1 cellular context compared by ENCODE assay signal in genomic region chr3:100060685-100061484, GRCh38.
TF ChIP-seq lines count a peak whose summit lies in the region.

No MANE protein-coding gene starts in this region.

TF ChIP-seq in K562, 482 proteins besides CTCF, POLR2A, EP300 and RAD21 (continued from another document):
- 0 out of 4 replicates have a peak, but pooled peaks of 1 of the 2 experiments have one; percentile 11 for TF ChIP-seq ZNF318 (IDR thresholded peaks at IDR 0.05; ENCODE audit: borderline replicate concordance in 1 of 2, low read depth in 1 of 2)
- peak; percentile 7; the same call in 1 of the 2 replicates for TF ChIP-seq NFE2 (IDR thresholded peaks at IDR 0.05; ENCODE audit: low read depth)
- no peak for TF ChIP-seq SETDB1 (IDR thresholded peaks at IDR 0.05; ENCODE audit: low read length)
- TF ChIP-seq POLR2AphosphoS5 (IDR thresholded peaks at IDR 0.05; ENCODE audit: control insufficient read depth, insufficient read depth, low read depth, low read length) = peak; percentile 60; the same call in 1 of the 2 replicates
- TF ChIP-seq SIN3B (IDR thresholded peaks at IDR 0.05; ENCODE audit: low read depth) = no peak
- peak; percentile 24; the same call in 1 of the 2 replicates for TF ChIP-seq FOXJ2 (tag; IDR thresholded peaks at IDR 0.05)
- no peak for TF ChIP-seq PTBP1 (IDR thresholded peaks at IDR 0.05; ENCODE audit: low read depth, low read length)
- TF ChIP-seq ADNP (tag; IDR thresholded peaks at IDR 0.05) = 0 out of 2 replicates have a peak, but pooled peaks have one; percentile 20
- TF ChIP-seq TEAD4 (IDR thresholded peaks at IDR 0.05; ENCODE audit: low read length) = peak; percentile 85
- TF ChIP-seq TEAD4 (CRISPR knock-in tag; IDR thresholded peaks at IDR 0.05; ENCODE audit: borderline replicate concordance) = no peak
- TF ChIP-seq BRD4 (IDR thresholded peaks at IDR 0.05) = no peak
- no peak for TF ChIP-seq TCFL5 (CRISPR knock-in tag; conservative IDR thresholded peaks at IDR 0.05)
- TF ChIP-seq, protein P1, sequence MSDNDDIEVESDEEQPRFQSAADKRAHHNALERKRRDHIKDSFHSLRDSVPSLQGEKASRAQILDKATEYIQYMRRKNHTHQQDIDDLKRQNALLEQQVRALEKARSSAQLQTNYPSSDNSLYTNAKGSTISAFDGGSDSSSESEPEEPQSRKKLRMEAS (CRISPR knock-in tag; IDR thresholded peaks at IDR 0.05) = no peak
- TF ChIP-seq, protein P2, sequence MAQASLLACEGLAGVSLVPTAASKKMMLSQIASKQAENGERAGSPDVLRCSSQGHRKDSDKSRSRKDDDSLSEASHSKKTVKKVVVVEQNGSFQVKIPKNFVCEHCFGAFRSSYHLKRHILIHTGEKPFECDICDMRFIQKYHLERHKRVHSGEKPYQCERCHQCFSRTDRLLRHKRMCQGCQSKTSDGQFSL (CRISPR knock-in tag; IDR thresholded peaks at IDR 0.05) = no peak
- TF ChIP-seq, protein P2 (tag; IDR thresholded peaks at IDR 0.05) = no peak
- no peak for TF ChIP-seq TCF7 (IDR thresholded peaks at IDR 0.05; ENCODE audit: borderline replicate concordance)
- no peak for TF ChIP-seq HEY1 (CRISPR knock-in tag; IDR thresholded peaks at IDR 0.05; ENCODE audit: borderline replicate concordance)
- TF ChIP-seq, protein P3, sequence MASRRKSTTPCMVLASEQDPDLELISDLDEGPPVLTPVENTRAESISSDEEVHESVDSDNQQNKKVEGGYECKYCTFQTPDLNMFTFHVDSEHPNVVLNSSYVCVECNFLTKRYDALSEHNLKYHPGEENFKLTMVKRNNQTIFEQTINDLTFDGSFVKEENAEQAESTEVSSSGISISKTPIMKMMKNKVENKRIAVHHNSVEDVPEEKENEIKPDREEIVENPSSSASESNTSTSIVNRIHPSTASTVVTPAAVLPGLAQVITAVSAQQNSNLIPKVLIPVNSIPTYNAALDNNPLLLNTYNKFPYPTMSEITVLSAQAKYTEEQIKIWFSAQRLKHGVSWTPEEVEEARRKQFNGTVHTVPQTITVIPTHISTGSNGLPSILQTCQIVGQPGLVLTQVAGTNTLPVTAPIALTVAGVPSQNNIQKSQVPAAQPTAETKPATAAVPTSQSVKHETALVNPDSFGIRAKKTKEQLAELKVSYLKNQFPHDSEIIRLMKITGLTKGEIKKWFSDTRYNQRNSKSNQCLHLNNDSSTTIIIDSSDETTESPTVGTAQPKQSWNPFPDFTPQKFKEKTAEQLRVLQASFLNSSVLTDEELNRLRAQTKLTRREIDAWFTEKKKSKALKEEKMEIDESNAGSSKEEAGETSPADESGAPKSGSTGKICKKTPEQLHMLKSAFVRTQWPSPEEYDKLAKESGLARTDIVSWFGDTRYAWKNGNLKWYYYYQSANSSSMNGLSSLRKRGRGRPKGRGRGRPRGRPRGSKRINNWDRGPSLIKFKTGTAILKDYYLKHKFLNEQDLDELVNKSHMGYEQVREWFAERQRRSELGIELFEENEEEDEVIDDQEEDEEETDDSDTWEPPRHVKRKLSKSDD (conservative IDR thresholded peaks at IDR 0.05; ENCODE audit: low read length) = no peak
- no peak for TF ChIP-seq DACH1 (IDR thresholded peaks at IDR 0.05; ENCODE audit: partially characterized antibody)
- no peak for TF ChIP-seq CBX3 (IDR thresholded peaks at IDR 0.05; ENCODE audit: borderline replicate concordance in 1 of 2, low read length in 2 of 2)
- no peak for TF ChIP-seq ZNF57 (CRISPR knock-in tag; IDR thresholded peaks at IDR 0.05)
- peak; percentile 57 for TF ChIP-seq NFIC (IDR thresholded peaks at IDR 0.05)
- TF ChIP-seq, protein P4, sequence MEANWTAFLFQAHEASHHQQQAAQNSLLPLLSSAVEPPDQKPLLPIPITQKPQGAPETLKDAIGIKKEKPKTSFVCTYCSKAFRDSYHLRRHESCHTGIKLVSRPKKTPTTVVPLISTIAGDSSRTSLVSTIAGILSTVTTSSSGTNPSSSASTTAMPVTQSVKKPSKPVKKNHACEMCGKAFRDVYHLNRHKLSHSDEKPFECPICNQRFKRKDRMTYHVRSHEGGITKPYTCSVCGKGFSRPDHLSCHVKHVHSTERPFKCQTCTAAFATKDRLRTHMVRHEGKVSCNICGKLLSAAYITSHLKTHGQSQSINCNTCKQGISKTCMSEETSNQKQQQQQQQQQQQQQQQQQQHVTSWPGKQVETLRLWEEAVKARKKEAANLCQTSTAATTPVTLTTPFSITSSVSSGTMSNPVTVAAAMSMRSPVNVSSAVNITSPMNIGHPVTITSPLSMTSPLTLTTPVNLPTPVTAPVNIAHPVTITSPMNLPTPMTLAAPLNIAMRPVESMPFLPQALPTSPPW (CRISPR knock-in tag; IDR thresholded peaks at IDR 0.05) = peak; percentile 27; the same call in 1 of the 2 replicates
- no peak for TF ChIP-seq CREM (IDR thresholded peaks at IDR 0.05; ENCODE audit: low read depth)
- peak; percentile 77 for TF ChIP-seq KLF16 (IDR thresholded peaks at IDR 0.05)
- TF ChIP-seq TCF3 (CRISPR knock-in tag; IDR thresholded peaks at IDR 0.05) = peak; percentile 77
- no peak for TF ChIP-seq ZNF707 (CRISPR knock-in tag; conservative IDR thresholded peaks at IDR 0.05)
- TF ChIP-seq MECOM (CRISPR knock-in tag; IDR thresholded peaks at IDR 0.05) = no peak
- peak; percentile 55 to 75 for TF ChIP-seq KDM1A (IDR thresholded peaks at IDR 0.05)
- TF ChIP-seq, protein P5, sequence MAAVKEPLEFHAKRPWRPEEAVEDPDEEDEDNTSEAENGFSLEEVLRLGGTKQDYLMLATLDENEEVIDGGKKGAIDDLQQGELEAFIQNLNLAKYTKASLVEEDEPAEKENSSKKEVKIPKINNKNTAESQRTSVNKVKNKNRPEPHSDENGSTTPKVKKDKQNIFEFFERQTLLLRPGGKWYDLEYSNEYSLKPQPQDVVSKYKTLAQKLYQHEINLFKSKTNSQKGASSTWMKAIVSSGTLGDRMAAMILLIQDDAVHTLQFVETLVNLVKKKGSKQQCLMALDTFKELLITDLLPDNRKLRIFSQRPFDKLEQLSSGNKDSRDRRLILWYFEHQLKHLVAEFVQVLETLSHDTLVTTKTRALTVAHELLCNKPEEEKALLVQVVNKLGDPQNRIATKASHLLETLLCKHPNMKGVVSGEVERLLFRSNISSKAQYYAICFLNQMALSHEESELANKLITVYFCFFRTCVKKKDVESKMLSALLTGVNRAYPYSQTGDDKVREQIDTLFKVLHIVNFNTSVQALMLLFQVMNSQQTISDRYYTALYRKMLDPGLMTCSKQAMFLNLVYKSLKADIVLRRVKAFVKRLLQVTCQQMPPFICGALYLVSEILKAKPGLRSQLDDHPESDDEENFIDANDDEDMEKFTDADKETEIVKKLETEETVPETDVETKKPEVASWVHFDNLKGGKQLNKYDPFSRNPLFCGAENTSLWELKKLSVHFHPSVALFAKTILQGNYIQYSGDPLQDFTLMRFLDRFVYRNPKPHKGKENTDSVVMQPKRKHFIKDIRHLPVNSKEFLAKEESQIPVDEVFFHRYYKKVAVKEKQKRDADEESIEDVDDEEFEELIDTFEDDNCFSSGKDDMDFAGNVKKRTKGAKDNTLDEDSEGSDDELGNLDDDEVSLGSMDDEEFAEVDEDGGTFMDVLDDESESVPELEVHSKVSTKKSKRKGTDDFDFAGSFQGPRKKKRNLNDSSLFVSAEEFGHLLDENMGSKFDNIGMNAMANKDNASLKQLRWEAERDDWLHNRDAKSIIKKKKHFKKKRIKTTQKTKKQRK (IDR thresholded peaks at IDR 0.05; ENCODE audit: borderline replicate concordance, low read depth, low read length) = no peak
- TF ChIP-seq NCOR1 (IDR thresholded peaks at IDR 0.05) = peak; percentile 77
- 0 out of 2 replicates have a peak, but pooled peaks have one; percentile 62 for TF ChIP-seq FOSL1 (tag; conservative IDR thresholded peaks at IDR 0.05)
- TF ChIP-seq ZNF644 (tag; IDR thresholded peaks at IDR 0.05; ENCODE audit: low read depth) = no peak
- peak; percentile 78 for TF ChIP-seq ARID1B (IDR thresholded peaks at IDR 0.05)
- TF ChIP-seq OTX1 (CRISPR knock-in tag; IDR thresholded peaks at IDR 0.05) = no peak
- TF ChIP-seq TAL1 (IDR thresholded peaks at IDR 0.05) = peak; percentile 82
- TF ChIP-seq SP1 (CRISPR knock-in tag; IDR thresholded peaks at IDR 0.05) = no peak
- TF ChIP-seq, protein P6, sequence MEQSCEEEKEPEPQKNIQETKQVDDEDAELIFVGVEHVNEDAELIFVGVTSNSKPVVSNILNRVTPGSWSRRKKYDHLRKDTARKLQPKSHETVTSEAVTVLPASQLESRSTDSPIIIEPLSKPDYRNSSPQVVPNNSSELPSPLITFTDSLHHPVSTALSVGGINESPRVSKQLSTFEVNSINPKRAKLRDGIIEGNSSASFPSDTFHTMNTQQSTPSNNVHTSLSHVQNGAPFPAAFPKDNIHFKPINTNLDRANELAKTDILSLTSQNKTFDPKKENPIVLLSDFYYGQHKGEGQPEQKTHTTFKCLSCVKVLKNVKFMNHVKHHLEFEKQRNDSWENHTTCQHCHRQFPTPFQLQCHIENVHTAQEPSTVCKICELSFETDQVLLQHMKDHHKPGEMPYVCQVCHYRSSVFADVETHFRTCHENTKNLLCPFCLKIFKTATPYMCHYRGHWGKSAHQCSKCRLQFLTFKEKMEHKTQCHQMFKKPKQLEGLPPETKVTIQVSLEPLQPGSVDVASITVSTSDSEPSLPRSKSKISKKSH (CRISPR knock-in tag; IDR thresholded peaks at IDR 0.05) = no peak
